8 cellular contexts compared by ENCODE assay signal in the genomic region with DNA sequence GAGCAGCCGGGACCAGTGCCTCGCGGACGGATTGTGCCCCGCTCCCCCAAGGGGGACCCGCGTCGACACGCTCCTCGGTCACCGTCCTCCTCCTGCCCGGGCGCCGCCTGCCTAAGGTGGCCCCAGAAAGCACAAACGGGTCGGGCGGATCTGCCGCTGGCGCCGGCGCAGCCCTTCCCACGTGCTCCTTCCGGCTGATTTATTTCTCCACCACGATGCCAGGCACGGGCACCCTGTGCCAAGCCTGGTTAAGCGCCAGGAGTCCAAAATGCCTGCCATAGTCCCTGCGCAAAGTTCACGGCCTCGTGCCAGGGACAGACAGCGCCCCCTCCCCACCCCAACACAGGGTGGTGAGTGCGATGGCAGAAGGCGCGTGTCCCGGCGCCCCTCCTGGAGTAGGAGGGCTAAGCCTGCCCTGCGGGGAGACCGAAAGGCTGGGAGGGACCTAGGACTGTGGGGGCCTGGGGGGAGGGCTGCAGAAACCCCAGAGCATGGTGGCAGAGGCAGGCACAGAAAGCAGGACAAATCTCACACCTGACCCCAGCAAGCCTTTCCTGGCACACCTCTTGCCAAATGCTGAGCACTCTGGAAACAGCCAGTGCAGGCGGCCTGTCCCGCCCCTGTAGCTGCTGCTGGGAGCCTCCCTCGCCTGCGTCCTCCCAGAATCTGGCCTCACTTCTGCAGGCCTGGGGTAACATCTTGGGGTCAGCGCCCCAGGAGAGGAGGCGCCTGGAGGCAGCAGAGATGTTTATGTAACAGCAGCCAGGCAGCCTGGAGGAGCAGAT. TPM values are rescaled to one million over a fixed set of nuclear protein-coding genes. Genes with fewer than 3 reads are reported as not detected.
DNase-seq lines count a peak whose midpoint lies in the region; ATAC-seq, FAIRE-seq and TF ChIP-seq lines count a peak whose summit lies in the region.

No MANE protein-coding gene starts in this region.

- H3K9ac ChIP-seq in subcutaneous abdominal adipose tissue (ENCODE audit: low read length in 5 of 5): peak overlapping the region in 4 of 5 donors; percentile 55 to 78 (median 64)

- TF ChIP-seq CTCF in A549 (IDR thresholded peaks at IDR 0.05) (no peak), mesothelial cell of epicardium (IDR thresholded peaks at IDR 0.05; ENCODE audit: unreplicated experiment) (no peak)

- no peaks in the 10 kb centered on the region for H3K27me3 Mint-ChIP-seq in mesothelial cell of epicardium (ENCODE audit: low read depth)

- no peak for FAIRE-seq in A549 (lab: Jason Lieb, UNC)
- peak; percentile 51 for FAIRE-seq in endometrium (lab: Jason Lieb, UNC)

- H3K4me1 ChIP-seq in A549 (peaks cover 45% of the 10 kb centered on the region), subcutaneous abdominal adipose tissue (ENCODE audit: control insufficient read depth in 5 of 5, insufficient read depth in 5 of 5, low read length in 5 of 5) (peaks cover 0 to 82% (median 63%) of the 10 kb centered on the region in 5 donors)

- TF ChIP-seq RAD21 in A549 (conservative IDR thresholded peaks at IDR 0.05 in 1 of 2, IDR thresholded peaks at IDR 0.05 in 1 of 2): no peak

- H3K27ac ChIP-seq in A549: peak overlapping the region; percentile 95 to 98
- H3K27ac ChIP-seq in subcutaneous abdominal adipose tissue (ENCODE audit: low read depth, low read length): peak overlapping the region; percentile 84

- TF ChIP-seq EP300 in A549 (IDR thresholded peaks at IDR 0.05): no peak

- ATAC-seq in A549 (peak; percentile 27 to 51), GM19324 (IDR thresholded peaks at IDR 0.05; ENCODE audit: low FRiP score, unreplicated experiment) (peak; percentile 5)

- peaks cover 0 to 15% (median 9%) of the 10 kb centered on the region in 5 donors for H3K36me3 ChIP-seq in subcutaneous abdominal adipose tissue (ENCODE audit: control insufficient read depth in 5 of 5, insufficient read depth in 5 of 5, low read length in 5 of 5)

- WGBS in A549 (ENCODE audit: missing lambda C conversion rate): 13% methylated on average over 25 of the region's 43 CpGs

- POLR2A ChIA-PET in A549 (lab: Yijun Ruan, JAX): interaction anchor here (0.6 kb wide), 1 partner anchor 51 kb away, joined by 5 read pairs; no protein-coding TSS in a partner anchor

- H3K4me2 ChIP-seq in A549: peak overlapping the region; percentile 95

- H3K9me3 Mint-ChIP-seq in mesothelial cell of epicardium: no peaks in the 10 kb centered on the region

- H3K27me3 ChIP-seq in subcutaneous abdominal adipose tissue (ENCODE audit: control insufficient read depth in 5 of 5, insufficient read depth in 4 of 5, low read length in 5 of 5): no peaks in the 10 kb centered on the region

- peak overlapping the region; percentile 79 for H3K4me3 Mint-ChIP-seq in mesothelial cell of epicardium

- DNase-seq in A549 (ENCODE audit: low read depth in 1 of 2, low spot score in 1 of 2) (peak in 1 of 2 experiments; percentile 57), NCI-H1694 (lab: John Stamatoyannopoulos, UW) (peak; percentile 25), mesothelial cell of epicardium (ENCODE audit: low spot score in 2 of 2, unreplicated experiment in 2 of 2) (peak in 1 of 2 experiments; percentile 61), NCI-H510A (lab: John Stamatoyannopoulos, UW) (no peak)
- DNase-seq in activated CD8-positive, alpha-beta memory T cell treated with anti-CD3 and anti-CD28 coated beads, Interleukin-2, amount 50 U/mL, for 4 hours: peak; percentile 49

- H3K9me3 ChIP-seq in A549: no peaks in the 10 kb centered on the region
- H3K9me3 ChIP-seq in subcutaneous abdominal adipose tissue (ENCODE audit: control insufficient read depth in 5 of 5, low read length in 5 of 5): no peaks in the 10 kb centered on the region

- peaks cover 62% of the 10 kb centered on the region for H3K4me1 Mint-ChIP-seq in mesothelial cell of epicardium

- H3K4me3 ChIP-seq in A549 (peak overlapping the region; percentile 91), subcutaneous abdominal adipose tissue (ENCODE audit: low read depth in 1 of 5, low read length in 5 of 5) (peak overlapping the region in 4 of 5 donors; percentile 44 to 67 (median 56))

- peak overlapping the region; percentile 95 for H3K27ac Mint-ChIP-seq in mesothelial cell of epicardium

- TF ChIP-seq POLR2A in A549 (IDR thresholded peaks at IDR 0.05; ENCODE audit: low read length): 0 out of 2 replicates have a peak, but pooled peaks have one; percentile 21

- H3K36me3 Mint-ChIP-seq in mesothelial cell of epicardium: no peaks in the 10 kb centered on the region

- CTCF ChIA-PET in A549 (lab: Yijun Ruan, JAX): interaction anchor here (1.0 to 2.8 kb wide), 7 partner anchors 14 to 83 kb away, joined by 3 to 13 read pairs (median 10); no protein-coding TSS in a partner anchor

TF ChIP-seq in A549, 52 proteins besides CTCF, POLR2A, EP300 and RAD21:
- no peak for TF ChIP-seq GATA3 (IDR thresholded peaks at IDR 0.05; ENCODE audit: borderline replicate concordance)
- no peak for TF ChIP-seq NPAS2 (CRISPR knock-in tag; IDR thresholded peaks at IDR 0.05; ENCODE audit: borderline replicate concordance)
- no peak for TF ChIP-seq POLR2AphosphoS2 (conservative IDR thresholded peaks at IDR 0.05; ENCODE audit: low read length)
- TF ChIP-seq USF2 (IDR thresholded peaks at IDR 0.05): peak; percentile 51
- TF ChIP-seq HOXB5 (CRISPR knock-in tag; IDR thresholded peaks at IDR 0.05): 0 out of 2 replicates have a peak, but pooled peaks have one; percentile 39
- no peak for TF ChIP-seq HES2 (IDR thresholded peaks at IDR 0.05)
- TF ChIP-seq KDM5A (IDR thresholded peaks at IDR 0.05): no peak
- TF ChIP-seq RNF2 (IDR thresholded peaks at IDR 0.05; ENCODE audit: borderline replicate concordance, low read depth): peak; percentile 50; the same call in 1 of the 2 replicates
- TF ChIP-seq, protein P1, sequence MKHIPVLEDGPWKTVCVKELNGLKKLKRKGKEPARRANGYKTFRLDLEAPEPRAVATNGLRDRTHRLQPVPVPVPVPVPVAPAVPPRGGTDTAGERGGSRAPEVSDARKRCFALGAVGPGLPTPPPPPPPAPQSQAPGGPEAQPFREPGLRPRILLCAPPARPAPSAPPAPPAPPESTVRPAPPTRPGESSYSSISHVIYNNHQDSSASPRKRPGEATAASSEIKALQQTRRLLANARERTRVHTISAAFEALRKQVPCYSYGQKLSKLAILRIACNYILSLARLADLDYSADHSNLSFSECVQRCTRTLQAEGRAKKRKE (CRISPR knock-in tag; IDR thresholded peaks at IDR 0.05; ENCODE audit: low read depth): no peak
- TF ChIP-seq FOXS1 (CRISPR knock-in tag; IDR thresholded peaks at IDR 0.05): no peak
- TF ChIP-seq CEBPB (IDR thresholded peaks at IDR 0.05): no peak
- TF ChIP-seq, protein P2, sequence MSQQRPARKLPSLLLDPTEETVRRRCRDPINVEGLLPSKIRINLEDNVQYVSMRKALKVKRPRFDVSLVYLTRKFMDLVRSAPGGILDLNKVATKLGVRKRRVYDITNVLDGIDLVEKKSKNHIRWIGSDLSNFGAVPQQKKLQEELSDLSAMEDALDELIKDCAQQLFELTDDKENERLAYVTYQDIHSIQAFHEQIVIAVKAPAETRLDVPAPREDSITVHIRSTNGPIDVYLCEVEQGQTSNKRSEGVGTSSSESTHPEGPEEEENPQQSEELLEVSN (IDR thresholded peaks at IDR 0.05; ENCODE audit: borderline replicate concordance, low read depth): peak; percentile 78
- TF ChIP-seq TP53 (CRISPR knock-in tag; IDR thresholded peaks at IDR 0.05): peak; percentile 70; the same call in 1 of the 2 replicates
- peak; percentile 90 for TF ChIP-seq MAX (IDR thresholded peaks at IDR 0.05)
- no peak for TF ChIP-seq SMC3 (IDR thresholded peaks at IDR 0.05)
- peak; percentile 43; the same call in 1 of the 2 replicates for TF ChIP-seq MYC (IDR thresholded peaks at IDR 0.05; ENCODE audit: borderline replicate concordance, low read length)

RNA-seq across cellular contexts. Expression of gene NOTCH1, which starts 1.0 kb away (rescaled TPM):
- polyA plus RNA-seq in A549 (2011; rRNA removed) (0.88 and 1.2 TPM in 2 replicates), A549 (2017; fragmentation: RNase III; extraction: RNeasy Plus Mini Kit Qiagen cat#74134 plus additional on column Dnase treatment) (4.6 to 6.4 TPM (median 5.7 TPM) in 3 replicates)
- 2.6 and 3.9 TPM in 2 replicates for polyA plus RNA-seq in A549 (2012; cell fraction: cytosol; rRNA removed)
- 15.6 and 21.6 TPM in 2 replicates for polyA plus RNA-seq in A549 (2012; cell fraction: nucleus; rRNA removed)
- 1.7 and 2.4 TPM in 2 replicates for polyA minus RNA-seq in A549 (2011; rRNA and poly(A)+ RNA removed)
- 104 to 107 TPM (median 104 TPM) in 3 replicates for total RNA-seq in mesothelial cell of epicardium
